In the genomic region with DNA sequence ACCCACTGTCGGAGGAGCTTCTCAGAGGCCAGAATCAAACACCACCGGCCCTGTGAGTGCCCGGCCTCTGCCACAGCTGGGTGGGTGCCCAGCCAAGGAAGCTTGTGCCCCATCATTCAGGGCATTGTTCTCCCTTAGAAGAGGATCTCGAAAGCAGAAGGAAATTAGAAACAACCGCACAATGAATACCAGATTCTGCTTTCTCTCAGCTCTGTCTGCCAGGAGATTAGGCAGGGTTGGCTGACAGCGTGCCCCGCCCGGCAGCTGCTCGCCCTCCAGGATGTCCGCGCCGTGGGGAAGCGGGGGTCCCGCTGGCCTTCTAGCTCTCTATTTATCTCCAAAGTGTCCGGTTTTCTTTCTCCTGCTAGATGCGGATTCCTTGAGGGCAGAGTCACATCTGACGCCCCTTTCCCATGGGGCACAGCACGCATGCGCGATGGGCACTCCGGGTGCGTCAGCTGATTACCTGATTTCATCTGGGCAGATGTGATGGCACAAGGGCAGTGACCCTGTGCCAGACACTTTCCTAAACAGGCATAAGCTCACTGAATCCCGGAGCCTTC, we compare ENCODE assay signal across 8 cellular contexts. TPM values are rescaled to one million over a fixed set of nuclear protein-coding genes. Genes with fewer than 3 reads are reported as not detected.
DNase-seq lines count a peak whose midpoint lies in the region; ATAC-seq lines count a peak whose summit lies in the region.

No MANE protein-coding gene starts in this region.

- no peak overlapping the region for H3K18ac ChIP-seq in mesenchymal stem cell (ENCODE audit: low read depth in 1 of 2, low read length in 2 of 2)

- peak overlapping the region; percentile 88 for H2BK5ac ChIP-seq in mesenchymal stem cell (ENCODE audit: low read depth, low read length, poor library complexity, severe bottlenecking)

- H4K8ac ChIP-seq in mesenchymal stem cell (ENCODE audit: low read length), result no peak overlapping the region

- H4K91ac ChIP-seq in mesenchymal stem cell (ENCODE audit: low read length), result no peak overlapping the region

- H3K9me3 ChIP-seq in duodenal mucosa (ENCODE audit: control insufficient read depth in 1 of 2, low read length in 2 of 2) (no peaks in the 10 kb centered on the region), mesenchymal stem cell (ENCODE audit: control insufficient read depth, low read length) (no peaks in the 10 kb centered on the region)

- H3K79me1 ChIP-seq in mesenchymal stem cell (replicated peaks; ENCODE audit: low read length, poor library complexity, severe bottlenecking), result no peaks in the 10 kb centered on the region

- H3K14ac ChIP-seq in mesenchymal stem cell (ENCODE audit: low read length in 2 of 2), result no peak overlapping the region

- no peak for ATAC-seq in HG02798 (IDR thresholded peaks at IDR 0.05; ENCODE audit: poor library complexity, unreplicated experiment)
- ATAC-seq in HG03175 (IDR thresholded peaks at IDR 0.05; ENCODE audit: unreplicated experiment), result no peak

- peak overlapping the region; percentile 53 for H3K27ac ChIP-seq in duodenal mucosa (ENCODE audit: low read depth, low read length)
- H3K27ac ChIP-seq in mesenchymal stem cell (ENCODE audit: low read length, poor library complexity, severe bottlenecking), result peak overlapping the region; percentile 78

- H3K4ac ChIP-seq in mesenchymal stem cell (ENCODE audit: low read depth in 1 of 2, low read length in 2 of 2), result no peak overlapping the region

- H2BK12ac ChIP-seq in mesenchymal stem cell (ENCODE audit: low read length in 2 of 2), result no peak overlapping the region

- H3K27me3 ChIP-seq in duodenal mucosa (ENCODE audit: control insufficient read depth in 1 of 2, insufficient read depth in 2 of 2, low read length in 2 of 2) (no peaks in the 10 kb centered on the region), mesenchymal stem cell (ENCODE audit: control insufficient read depth in 1 of 2, insufficient read depth in 1 of 2, low read length in 2 of 2) (no peaks in the 10 kb centered on the region)

- DNase-seq in COLO668 (lab: John Stamatoyannopoulos, UW; ENCODE audit: unreplicated experiment) (peak; percentile 69), NCI-H146 (lab: John Stamatoyannopoulos, UW) (peak; percentile 92), mesenchymal stem cell (no peak)
- DNase-seq in activated CD4-positive, alpha-beta T cell treated with anti-CD3 and anti-CD28 coated beads for 1 hour, result peak; percentile 13
- peak; percentile 62 for DNase-seq in stimulated activated CD8-positive, alpha-beta memory T cell treated with anti-CD3 and anti-CD28 coated beads, Interleukin-4, amount 100 ng/mL, for 48 hours

- no peak overlapping the region for H2AFZ ChIP-seq in mesenchymal stem cell (ENCODE audit: low read depth, low read length)

- WGBS in mesenchymal stem cell, result 69% methylated on average over 23 of the region's 23 CpGs

- H3K9ac ChIP-seq in duodenal mucosa (ENCODE audit: low read depth in 1 of 2, low read length in 2 of 2) (peak overlapping the region; percentile 46 to 54), mesenchymal stem cell (ENCODE audit: low read length) (peak overlapping the region; percentile 97)

- H2BK120ac ChIP-seq in mesenchymal stem cell (ENCODE audit: low read depth, low read length), result no peak overlapping the region

- peak overlapping the region; percentile 93 for H2AK5ac ChIP-seq in mesenchymal stem cell (ENCODE audit: low read length, severe bottlenecking)

- H3K4me2 ChIP-seq in mesenchymal stem cell (ENCODE audit: low read length, poor library complexity, severe bottlenecking), result peak overlapping the region; percentile 55

- H3K4me3 ChIP-seq in duodenal mucosa (ENCODE audit: low read depth in 1 of 2, low read length in 2 of 2) (peak overlapping the region; percentile 54 to 59), mesenchymal stem cell (ENCODE audit: insufficient read depth in 1 of 2, low read depth in 1 of 2, low read length in 2 of 2) (peak overlapping the region; percentile 35 to 75)

- H3K36me3 ChIP-seq in duodenal mucosa (ENCODE audit: control insufficient read depth in 1 of 2, insufficient read depth in 2 of 2, low read length in 2 of 2), result no peaks in the 10 kb centered on the region
- no peaks in the 10 kb centered on the region for H3K36me3 ChIP-seq in mesenchymal stem cell (ENCODE audit: control insufficient read depth in 1 of 2, insufficient read depth in 2 of 2, low read depth in 1 of 2, low read length in 2 of 2)

- peaks cover 32 to 39% of the 10 kb centered on the region in 2 donors for H3K4me1 ChIP-seq in duodenal mucosa (ENCODE audit: control insufficient read depth in 1 of 2, insufficient read depth in 2 of 2, low read length in 2 of 2)
- peaks cover 19% of the 10 kb centered on the region for H3K4me1 ChIP-seq in mesenchymal stem cell (ENCODE audit: control insufficient read depth, insufficient read depth, low read depth, low read length)

- no peak overlapping the region for H3K23ac ChIP-seq in mesenchymal stem cell (ENCODE audit: low read length in 2 of 2)

- no peak overlapping the region for H2BK15ac ChIP-seq in mesenchymal stem cell (ENCODE audit: low read depth, poor library complexity, severe bottlenecking)

RNA-seq across cellular contexts. Expression of a gene that starts 25.5 kb away (rescaled TPM):
- not detected for polyA plus RNA-seq in mesenchymal stem cell (2013, experiment 1 of 2)
- polyA plus RNA-seq in mesenchymal stem cell (2013, experiment 2 of 2), result not detected
